ENCODE assay signal across 1 cellular context in genomic region chr6:25278914-25279747, GRCh38.
A peak's percentile ranks its signal among the peaks of the same experiment; 100 is the strongest.
TF ChIP-seq lines count a peak whose summit lies in the region.

Gene CARMIL1 (plus strand): TSS chr6:25279374. CDS start chr6:25279796, 422 bp downstream.

TF ChIP-seq in HepG2, 621 proteins besides CTCF, POLR2A, EP300 and RAD21 (continued from another document and continues in another):
- TF ChIP-seq ZNF280D (CRISPR knock-in tag; IDR thresholded peaks at IDR 0.05), result 0 out of 2 replicates have a peak, but pooled peaks have one; percentile 40
- 0 out of 2 replicates have a peak, but pooled peaks have one; percentile 49 for TF ChIP-seq TOE1 (CRISPR knock-in tag; IDR thresholded peaks at IDR 0.05)
- TF ChIP-seq ZNF446 (CRISPR knock-in tag; IDR thresholded peaks at IDR 0.05), result no peak
- TF ChIP-seq MIER3 (CRISPR knock-in tag; IDR thresholded peaks at IDR 0.05; ENCODE audit: borderline replicate concordance), result no peak; the same call in 1 of the 2 replicates
- TF ChIP-seq MIXL1 (CRISPR knock-in tag; IDR thresholded peaks at IDR 0.05), result no peak
- 0 out of 2 replicates have a peak, but pooled peaks have one; percentile 8 for TF ChIP-seq MLX (CRISPR knock-in tag; IDR thresholded peaks at IDR 0.05)
- TF ChIP-seq JUN (CRISPR knock-in tag; IDR thresholded peaks at IDR 0.05), result no peak
- no peak for TF ChIP-seq HMGA1 (CRISPR knock-in tag; conservative IDR thresholded peaks at IDR 0.05)
- no peak for TF ChIP-seq ZBTB46 (CRISPR knock-in tag; IDR thresholded peaks at IDR 0.05; ENCODE audit: borderline replicate concordance)
- no peak for TF ChIP-seq ZNF121 (CRISPR knock-in tag; IDR thresholded peaks at IDR 0.05)
- TF ChIP-seq JDP2 (CRISPR knock-in tag; IDR thresholded peaks at IDR 0.05; ENCODE audit: borderline replicate concordance), result no peak
- TF ChIP-seq ZFAT (CRISPR knock-in tag; conservative IDR thresholded peaks at IDR 0.05), result peak; percentile 77; the same call in 1 of the 2 replicates
- TF ChIP-seq GABPB1 (CRISPR knock-in tag; IDR thresholded peaks at IDR 0.05), result peak; percentile 81
- no peak for TF ChIP-seq SMARCC2 (IDR thresholded peaks at IDR 0.05)
- TF ChIP-seq ZNF501 (CRISPR knock-in tag; IDR thresholded peaks at IDR 0.05), result no peak
- TF ChIP-seq GLI4 (CRISPR knock-in tag; IDR thresholded peaks at IDR 0.05; ENCODE audit: borderline replicate concordance), result no peak
- no peak for TF ChIP-seq PAX8 (CRISPR knock-in tag; IDR thresholded peaks at IDR 0.05; ENCODE audit: borderline replicate concordance)
- TF ChIP-seq STAT5B (CRISPR knock-in tag; IDR thresholded peaks at IDR 0.05), result no peak
- no peak for TF ChIP-seq ZNF629 (CRISPR knock-in tag; conservative IDR thresholded peaks at IDR 0.05)
- no peak; the same call in 1 of the 2 replicates for TF ChIP-seq ZNF740 (CRISPR knock-in tag; IDR thresholded peaks at IDR 0.05)
- TF ChIP-seq ZNF770 (CRISPR knock-in tag; IDR thresholded peaks at IDR 0.05), result peak; percentile 94
- no peak for TF ChIP-seq ZNF20 (CRISPR knock-in tag; IDR thresholded peaks at IDR 0.05)
- TF ChIP-seq E2F5 (CRISPR knock-in tag; conservative IDR thresholded peaks at IDR 0.05), result 0 out of 2 replicates have a peak, but pooled peaks have one; percentile 9
- peak; percentile 56; the same call in 1 of the 2 replicates for TF ChIP-seq ERF (CRISPR knock-in tag; IDR thresholded peaks at IDR 0.05)
- TF ChIP-seq YEATS2 (CRISPR knock-in tag; IDR thresholded peaks at IDR 0.05; ENCODE audit: borderline replicate concordance), result peak; percentile 65; the same call in 1 of the 2 replicates
- TF ChIP-seq ARID5B (CRISPR knock-in tag; IDR thresholded peaks at IDR 0.05), result peak; percentile 57
- no peak for TF ChIP-seq CBX5 (CRISPR knock-in tag; IDR thresholded peaks at IDR 0.05; ENCODE audit: borderline replicate concordance)
- no peak for TF ChIP-seq ZNF253 (CRISPR knock-in tag; IDR thresholded peaks at IDR 0.05; ENCODE audit: borderline replicate concordance)
- no peak for TF ChIP-seq DMTF1 (CRISPR knock-in tag; IDR thresholded peaks at IDR 0.05)
- no peak for TF ChIP-seq HNRNPH1 (optimal IDR thresholded peaks at IDR 0.05; ENCODE audit: low read depth, low read length)
- no peak for TF ChIP-seq ZNF761 (CRISPR knock-in tag; conservative IDR thresholded peaks at IDR 0.05)
- TF ChIP-seq ATF1 (CRISPR knock-in tag; IDR thresholded peaks at IDR 0.05), result no peak
- peak; percentile 83 for TF ChIP-seq ZNF639 (CRISPR knock-in tag; conservative IDR thresholded peaks at IDR 0.05)
- no peak for TF ChIP-seq CSRNP1 (CRISPR knock-in tag; IDR thresholded peaks at IDR 0.05)
- TF ChIP-seq TBP (CRISPR knock-in tag; IDR thresholded peaks at IDR 0.05), result no peak
- TF ChIP-seq HOXD1 (CRISPR knock-in tag; IDR thresholded peaks at IDR 0.05), result peak; percentile 48; the same call in 1 of the 2 replicates
- peak; percentile 53; the same call in 1 of the 2 replicates for TF ChIP-seq ZNF335 (CRISPR knock-in tag; IDR thresholded peaks at IDR 0.05)
- TF ChIP-seq DZIP1 (CRISPR knock-in tag; IDR thresholded peaks at IDR 0.05), result no peak
